In the genomic region with DNA sequence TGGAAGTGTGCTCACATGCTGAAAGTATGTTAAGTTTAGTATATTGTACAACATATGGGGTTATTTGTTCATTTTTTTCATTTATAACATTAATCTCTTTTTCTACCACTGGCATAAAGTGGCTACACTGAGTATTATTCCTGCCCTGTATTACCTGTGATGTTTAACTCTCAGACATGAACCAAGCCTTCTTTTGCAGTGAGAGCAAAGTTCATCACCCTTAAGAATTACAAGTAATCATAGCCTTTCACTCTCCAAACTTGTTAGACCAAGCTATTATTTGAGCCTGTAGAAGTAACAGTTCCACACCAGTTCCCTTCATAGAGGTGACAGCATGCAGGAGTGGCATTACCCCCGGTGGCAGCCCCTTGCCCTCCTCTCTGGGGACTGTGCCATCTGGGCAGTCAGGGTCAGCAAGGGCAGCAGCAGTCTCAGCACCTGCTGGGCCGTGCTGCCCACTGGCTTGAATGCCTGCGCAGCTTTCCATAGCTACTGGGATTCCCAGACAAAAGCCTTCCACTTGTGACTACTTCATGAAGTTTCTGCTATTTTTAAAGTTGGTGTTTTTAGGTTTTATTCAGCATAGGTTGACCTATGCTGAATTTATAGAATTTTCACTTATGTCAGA, we compare ENCODE assay signal across 22 cellular contexts.
"Had no signal": no experiment of that assay in that cellular context is flagged by ENCODE, and none has a peak within 500 bp of the region (broad histone marks: within the 10 kb centered on the region; RNA-seq: fewer than 3 reads in every experiment).

No MANE protein-coding gene starts in this region.

- H3K27me3 Mint-ChIP-seq: activated B cell treated with CpG ODN at 0.5 μM for 24 hours; activated CD8-positive, alpha-beta T cell treated with anti-CD3 and anti-CD28 coated beads for 36 hours; activated naive CD8-positive, alpha-beta T cell treated with anti-CD3 and anti-CD28 coated beads, Interleukin-2, amount 10 ng/mL, durations not matched to agents 7 days and 5 days; memory B cell had no signal

- H3K4me1 Mint-ChIP-seq: activated B cell treated with CpG ODN at 0.5 μM for 24 hours; activated naive CD8-positive, alpha-beta T cell treated with anti-CD3 and anti-CD28 coated beads, Interleukin-2, amount 10 ng/mL, durations not matched to agents 7 days and 5 days; memory B cell had no signal

- H3K4me3 ChIP-seq: ascending aorta, gastroesophageal sphincter, hepatocyte, left lung, ovary, skin epidermis, tibial nerve, vagina had no signal

- H3K9me3 Mint-ChIP-seq: activated B cell treated with CpG ODN at 0.5 μM for 24 hours; activated CD8-positive, alpha-beta T cell treated with anti-CD3 and anti-CD28 coated beads for 36 hours; activated naive CD8-positive, alpha-beta T cell treated with anti-CD3 and anti-CD28 coated beads, Interleukin-2, amount 10 ng/mL, durations not matched to agents 7 days and 5 days; memory B cell; neural crest cell had no signal

- H3K4me3 Mint-ChIP-seq: activated B cell treated with CpG ODN at 0.5 μM for 24 hours; activated CD8-positive, alpha-beta T cell treated with anti-CD3 and anti-CD28 coated beads for 36 hours; activated naive CD8-positive, alpha-beta T cell treated with anti-CD3 and anti-CD28 coated beads, Interleukin-2, amount 10 ng/mL, durations not matched to agents 7 days and 5 days; memory B cell; neural crest cell had no signal

- DNase-seq: activated B cell treated with CpG ODN at 0.5 μM for 24 hours; activated CD4-positive, alpha-beta T cell treated with anti-CD3 and anti-CD28 coated beads for 48 hours; activated CD8-positive, alpha-beta T cell treated with anti-CD3 and anti-CD28 coated beads for 36 hours; activated naive CD8-positive, alpha-beta T cell treated with anti-CD3 and anti-CD28 coated beads, Interleukin-2, amount 10 ng/mL, durations not matched to agents 7 days and 5 days; activated T-cell treated with anti-CD3 and anti-CD28 coated beads, Interleukin-2, amount 50 U/mL, for 48 hours; erythroblast; islet precursor cell; left lung; ovary; stimulated activated CD4-positive, alpha-beta T cell treated with anti-CD3 and anti-CD28 coated beads, Interleukin-4, amount 100 ng/mL, for 4 hours; stimulated activated CD8-positive, alpha-beta memory T cell treated with anti-CD3 and anti-CD28 coated beads, Interleukin-4, amount 100 ng/mL, for 48 hours; stimulated activated naive CD4-positive, alpha-beta T cell treated with Interleukin-2 at 50 U/mL for 16 hours; substantia nigra; T-helper 2 cell had no signal

- H3K4me1 ChIP-seq: left lung had no signal

- H3K27me3 ChIP-seq: ascending aorta, gastroesophageal sphincter, hepatocyte, left lung, ovary, tibial nerve, vagina had no signal

- H3K36me3 ChIP-seq: left lung, ovary had no signal

- H3K9me3 ChIP-seq: ascending aorta, gastroesophageal sphincter, left lung, ovary, tibial nerve, vagina had no signal

- H3K27ac ChIP-seq: hepatocyte, left lung, ovary, skin epidermis, tibial nerve, vagina had no signal

- H2AFZ ChIP-seq: hepatocyte had no signal

- H3K79me2 ChIP-seq: hepatocyte had no signal

- ATAC-seq: activated CD8-positive, alpha-beta T cell treated with anti-CD3 and anti-CD28 coated beads for 36 hours; gastroesophageal sphincter had no signal

- H3K4me2 ChIP-seq: hepatocyte had no signal

- H3K27ac Mint-ChIP-seq: activated B cell treated with CpG ODN at 0.5 μM for 24 hours; activated CD8-positive, alpha-beta T cell treated with anti-CD3 and anti-CD28 coated beads for 36 hours; activated naive CD8-positive, alpha-beta T cell treated with anti-CD3 and anti-CD28 coated beads, Interleukin-2, amount 10 ng/mL, durations not matched to agents 7 days and 5 days; memory B cell had no signal
